In genomic region chr21:39867198-39867650, GRCh38 we compare ENCODE assay signal across 9 cellular contexts. TPM values are rescaled to one million over a fixed set of nuclear protein-coding genes. Genes with fewer than 3 reads are reported as not detected.
A peak's percentile ranks its signal among the peaks of the same experiment; 100 is the strongest.
DNase-seq lines count a peak whose midpoint lies in the region; ATAC-seq, FAIRE-seq and TF ChIP-seq lines count a peak whose summit lies in the region.
"Had no signal": no experiment of that assay in that cellular context is flagged by ENCODE, and none has a peak within 500 bp of the region (broad histone marks: within the 10 kb centered on the region; RNA-seq: fewer than 3 reads in every experiment).

Gene PCP4 (plus strand): TSS chr21:39867438. CDS start chr21:39867502, 64 bp downstream.

- H3K9me2 ChIP-seq in SK-N-SH (no peaks in the 10 kb centered on the region), SU-DHL-6 (replicated peaks; ENCODE audit: insufficient read depth, low read length) (no peaks in the 10 kb centered on the region)

- TF ChIP-seq CTCF in SK-N-SH (IDR thresholded peaks at IDR 0.05) = peak; percentile 53
- TF ChIP-seq CTCF in SU-DHL-6 (IDR thresholded peaks at IDR 0.05; ENCODE audit: insufficient read depth, low read length, poor library complexity, severe bottlenecking) = peak; percentile 91
- TF ChIP-seq CTCF in endothelial cell of umbilical vein (IDR thresholded peaks at IDR 0.05; ENCODE audit: extremely low read depth in 1 of 2, insufficient read depth in 1 of 2, low read depth in 1 of 2, low read length in 2 of 2) = peak; percentile 61 to 62
- peak; percentile 66 for TF ChIP-seq CTCF in mucosa of descending colon (IDR thresholded peaks at IDR 0.05)

- DNase-seq in SK-N-SH (peak; percentile 71), MV-4-11 (lab: John Stamatoyannopoulos, UW) (peak; percentile 5), endothelial cell of umbilical vein (ENCODE audit: low read depth, low spot score) (no peak), mucosa of descending colon (peak in 2 of 3 donors; percentile 66 to 73)

- H4K20me1 ChIP-seq in SK-N-SH (ENCODE audit: insufficient read depth) (no peaks in the 10 kb centered on the region), SU-DHL-6 (ENCODE audit: low read depth, low read length) (no peaks in the 10 kb centered on the region), endothelial cell of umbilical vein (replicated peaks; ENCODE audit: control insufficient read depth, extremely low read depth, insufficient read depth, low read length) (no peaks in the 10 kb centered on the region)

- H3F3A ChIP-seq in SK-N-SH (replicated peaks; ENCODE audit: insufficient read depth) (no peaks in the 10 kb centered on the region), SU-DHL-6 (ENCODE audit: insufficient read depth) (no peaks in the 10 kb centered on the region)

- H2AFZ ChIP-seq in SK-N-SH (ENCODE audit: low read depth) (no peak within 1 kb of the TSS), SU-DHL-6 (ENCODE audit: low read depth, low read length, severe bottlenecking) (no peak within 1 kb of the TSS), endothelial cell of umbilical vein (ENCODE audit: low read depth, low read length) (no peak within 1 kb of the TSS)

- H3K9ac ChIP-seq in SK-N-SH (no peak within 1 kb of the TSS), SU-DHL-6 (ENCODE audit: low read length) (no peak within 1 kb of the TSS), endothelial cell of umbilical vein (replicated peaks; ENCODE audit: extremely low read depth, insufficient read depth, low read length) (no peak within 1 kb of the TSS)

- no TSS peak for BruUV-seq in endothelial cell of umbilical vein (replicated peaks; lab: Mats Ljungman, UMichigan)

- no peak within 1 kb of the TSS for H3K4me2 ChIP-seq in SK-N-SH
- no peak within 1 kb of the TSS for H3K4me2 ChIP-seq in SU-DHL-6 (ENCODE audit: low read depth, low read length, poor library complexity, severe bottlenecking)
- H3K4me2 ChIP-seq in endothelial cell of umbilical vein (ENCODE audit: insufficient read depth, low read length) = no peak within 1 kb of the TSS

- no peak for TF ChIP-seq EP300 in SK-N-SH (IDR thresholded peaks at IDR 0.05; ENCODE audit: borderline replicate concordance in 1 of 2, low read depth in 1 of 2, low read length in 1 of 2)

- 9% methylated on average over 14 of the region's 14 CpGs for WGBS in SK-N-SH (ENCODE audit: low lambda C conversion rate)
- WGBS in thymus = 8% methylated on average over 14 of the region's 14 CpGs

- no peaks in the 10 kb centered on the region for H3K36me3 ChIP-seq in SK-N-SH (replicated peaks in 1 of 2; ENCODE audit: control insufficient read depth in 1 of 2, insufficient read depth in 2 of 2, low read length in 1 of 2)
- no peaks in the 10 kb centered on the region for H3K36me3 ChIP-seq in SU-DHL-6 (ENCODE audit: low read length)
- H3K36me3 ChIP-seq in endothelial cell of umbilical vein (ENCODE audit: control insufficient read depth in 2 of 2, extremely low read depth in 1 of 2, insufficient read depth in 2 of 2, low read length in 2 of 2) = no peaks in the 10 kb centered on the region
- H3K36me3 ChIP-seq in mucosa of descending colon (ENCODE audit: low read depth) = no peaks in the 10 kb centered on the region
- H3K36me3 ChIP-seq in thymus (ENCODE audit: control insufficient read depth, insufficient read depth) = no peaks in the 10 kb centered on the region

- H3K27ac ChIP-seq in SK-N-SH (ENCODE audit: low read depth in 2 of 2, low read length in 1 of 2) (no peak within 1 kb of the TSS), SU-DHL-6 (ENCODE audit: low read depth, low read length) (no peak within 1 kb of the TSS), endothelial cell of umbilical vein (ENCODE audit: insufficient read depth, low read depth, low read length) (no peak within 1 kb of the TSS), thymus (ENCODE audit: low read depth) (no peak within 1 kb of the TSS)

- POLR2A ChIA-PET in SK-N-SH (lab: Yijun Ruan, JAX) = no interaction called here
- POLR2A ChIA-PET in endothelial cell of umbilical vein (lab: Charles Lee) = no interaction called here

- no peaks in the 10 kb centered on the region for H3K9me1 ChIP-seq in endothelial cell of umbilical vein (replicated peaks; ENCODE audit: control insufficient read depth, extremely low read depth, insufficient read depth, low read length)

- H3K9me3 ChIP-seq in SK-N-SH (no peaks in the 10 kb centered on the region), SU-DHL-6 (ENCODE audit: insufficient read depth, low read length) (no peaks in the 10 kb centered on the region), endothelial cell of umbilical vein (replicated peaks; ENCODE audit: control insufficient read depth, insufficient read depth, low read length) (no peaks in the 10 kb centered on the region), mucosa of descending colon (no peaks in the 10 kb centered on the region), thymus (ENCODE audit: control insufficient read depth) (no peaks in the 10 kb centered on the region)

- H3K4me3 ChIP-seq in SK-N-SH (ENCODE audit: low read depth in 2 of 2, low read length in 1 of 2) = peak within 1 kb of the TSS in 1 of 2 experiments; percentile 52; a peak in 1 of 4 replicates
- no peak within 1 kb of the TSS for H3K4me3 ChIP-seq in SU-DHL-6 (ENCODE audit: insufficient read depth, low read length, poor library complexity, severe bottlenecking)
- no peak within 1 kb of the TSS for H3K4me3 ChIP-seq in endothelial cell of umbilical vein (replicated peaks in 1 of 3; ENCODE audit: insufficient read depth in 1 of 3, low read depth in 1 of 3, low read length in 3 of 3)
- H3K4me3 ChIP-seq in mucosa of descending colon = no peak within 1 kb of the TSS
- no peak within 1 kb of the TSS for H3K4me3 ChIP-seq in thymus (ENCODE audit: low read length)

- TF ChIP-seq POLR2A in endothelial cell of umbilical vein (IDR thresholded peaks at IDR 0.05; ENCODE audit: low read depth, low read length) = no peak

- CTCF ChIA-PET in SK-N-SH (lab: Yijun Ruan, JAX) = interaction anchor here (0.5 to 6.0 kb wide), 45 partner anchors 9 to 1267 kb away, joined by 3 to 83 read pairs (median 4); no protein-coding TSS in a partner anchor
- CTCF ChIA-PET in endothelial cell of umbilical vein (lab: Charles Lee) = no interaction called here

- TF ChIP-seq RAD21 in SK-N-SH (IDR thresholded peaks at IDR 0.05; ENCODE audit: low read length) = peak; percentile 79

- H3K79me2 ChIP-seq in SK-N-SH (ENCODE audit: insufficient read depth) = no peaks in the 10 kb centered on the region
- H3K79me2 ChIP-seq in SU-DHL-6 (ENCODE audit: insufficient read depth, low read length) = no peaks in the 10 kb centered on the region
- no peaks in the 10 kb centered on the region for H3K79me2 ChIP-seq in endothelial cell of umbilical vein (ENCODE audit: control insufficient read depth, insufficient read depth, low read length)

- intact Hi-C loops in endothelial cell of umbilical vein (cut with micrococcal nuclease) = no loop called here
- intact Hi-C loops in mucosa of descending colon (cut with DNase I, micrococcal nuclease) = loop anchor here in 1 of 2 donors (5.0 kb wide), 1 partner anchor 255 kb away; no protein-coding TSS in a partner anchor

- dilution Hi-C loops in endothelial cell of umbilical vein (cut with MboI; ENCODE audit: extremely low pct_ligation_motif_present, low sequenced_read_pairs) = no loop called here

- FAIRE-seq in endothelial cell of umbilical vein (lab: Jason Lieb, UNC) = peak; percentile 54

- no peaks in the 10 kb centered on the region; a peak in 1 of 4 replicates for H3K4me1 ChIP-seq in SK-N-SH (ENCODE audit: control insufficient read depth in 1 of 2, insufficient read depth in 2 of 2, low read depth in 1 of 2, low read length in 1 of 2)
- H3K4me1 ChIP-seq in endothelial cell of umbilical vein (ENCODE audit: control insufficient read depth, extremely low read depth, insufficient read depth, low read length) = no peaks in the 10 kb centered on the region
- no peaks in the 10 kb centered on the region for H3K4me1 ChIP-seq in mucosa of descending colon (ENCODE audit: low read depth)
- H3K4me1 ChIP-seq in thymus (ENCODE audit: control insufficient read depth, insufficient read depth, low read length) = no peaks in the 10 kb centered on the region

- ATAC-seq in SK-N-SH treated with all-trans-retinoic acid at 6 μM for 48 hours = no peak
- peak; percentile 82 for ATAC-seq in mucosa of descending colon
- no peak for ATAC-seq in GM21529 (IDR thresholded peaks at IDR 0.05; ENCODE audit: unreplicated experiment)

- no peaks in the 10 kb centered on the region for H3K27me3 ChIP-seq in SK-N-SH (ENCODE audit: insufficient read depth)
- H3K27me3 ChIP-seq in SU-DHL-6 (ENCODE audit: low read length) = no peaks in the 10 kb centered on the region
- H3K27me3 ChIP-seq in endothelial cell of umbilical vein (ENCODE audit: control insufficient read depth in 2 of 2, insufficient read depth in 2 of 2, low read length in 2 of 2) = no peaks in the 10 kb centered on the region
- H3K27me3 ChIP-seq in thymus (ENCODE audit: control insufficient read depth, insufficient read depth) = no peaks in the 10 kb centered on the region

TF ChIP-seq in SK-N-SH, 30 proteins besides CTCF, POLR2A, EP300 and RAD21 (continues in another document):
- TF ChIP-seq FOSL2 (IDR thresholded peaks at IDR 0.05; ENCODE audit: borderline replicate concordance, low read depth) (no peak), NRF1 (IDR thresholded peaks at IDR 0.05; ENCODE audit: low read depth, low read length) (no peak), YY1 (IDR thresholded peaks at IDR 0.05; ENCODE audit: low read depth) (no peak), SMC3 (IDR thresholded peaks at IDR 0.05; ENCODE audit: low read depth, low read length) (peak; percentile 70)

TF ChIP-seq in SK-N-SH treated with all-trans-retinoic acid at 6 μM for 48 hours, 23 proteins besides CTCF, POLR2A, EP300 and RAD21:
- TF ChIP-seq TCF4 (CRISPR knock-in tag; IDR thresholded peaks at IDR 0.05; ENCODE audit: borderline replicate concordance) = no peak

TF ChIP-seq in endothelial cell of umbilical vein, 7 proteins besides CTCF, POLR2A, EP300 and RAD21 (continues in another document):
- TF ChIP-seq EZH2 (IDR thresholded peaks at IDR 0.05; ENCODE audit: borderline replicate concordance, low read depth, low read length, severe bottlenecking) (no peak), FOS (IDR thresholded peaks at IDR 0.05; ENCODE audit: borderline replicate concordance, insufficient read depth, low read length) (no peak), MAX (IDR thresholded peaks at IDR 0.05; ENCODE audit: insufficient read depth, insufficient read length) (no peak)

RNA-seq across cellular contexts. Expression of gene PCP4, which starts in this region (rescaled TPM):
- polyA plus RNA-seq in SK-N-SH (2012; rRNA removed) (not detected in 2 replicates), endothelial cell of umbilical vein (not detected in 2 replicates), thymus (13.1 TPM)
- not detected in 2 replicates for polyA plus RNA-seq in SK-N-SH (2012; cell fraction: cytosol; rRNA removed)
- polyA plus RNA-seq in SK-N-SH (2012; cell fraction: nucleus; rRNA removed) = not detected in 2 replicates
- total RNA-seq in endothelial cell of umbilical vein (not detected in 2 replicates), mucosa of descending colon (10 to 100 TPM in 1 of 3 donors, 1 to 10 TPM in 2; 1.4 to 23.6 (median 3.9) TPM)
- polyA plus RNA-seq in endothelial cell of umbilical vein (2011; cell fraction: cytosol; rRNA removed) = not detected in 2 replicates
- polyA plus RNA-seq in endothelial cell of umbilical vein (2011; cell fraction: nucleus; rRNA removed) = not detected in 2 replicates
- not detected in 2 replicates for polyA plus RNA-seq in endothelial cell of umbilical vein (2012)
- not detected in 2 replicates for polyA minus RNA-seq in endothelial cell of umbilical vein
- polyA minus RNA-seq in endothelial cell of umbilical vein (2011; cell fraction: cytosol; rRNA and poly(A)+ RNA removed) = not detected
- not detected in 2 replicates for polyA minus RNA-seq in endothelial cell of umbilical vein (2011; cell fraction: nucleus; rRNA and poly(A)+ RNA removed)
- total RNA-seq: subcutaneous adipose tissue had no signal

Comparison
In these comparisons a context has a peak if more than half of its experiments do, and no peak if none do; other contexts are left out.
1. RNA of gene PCP4 (polyA plus RNA-seq): 13.1 TPM in thymus (single experiment); not detected in SK-N-SH and not detected in endothelial cell of umbilical vein; every median in the first group is over 10 times any median in the second.
2. Peak in DNase-seq in SK-N-SH; RNA of the gene not detected or under 1 TPM.
3. Peak in every context shown above with its lines, with median percentiles within 50 percentile points of each other: CTCF ChIP-seq.